In genomic region chr2:10527585-10527984, GRCh38 we compare ENCODE assay signal across 13 cellular contexts.
DNase-seq lines count a peak whose midpoint lies in the region; ATAC-seq and TF ChIP-seq lines count a peak whose summit lies in the region.
"Had no signal": no experiment of that assay in that cellular context is flagged by ENCODE, and none has a peak within 500 bp of the region (broad histone marks: within the 10 kb centered on the region; RNA-seq: fewer than 3 reads in every experiment).

No MANE protein-coding gene starts in this region.

- no peaks in the 10 kb centered on the region for H3K4me1 Mint-ChIP-seq in chondrocyte (ENCODE audit: low read depth)
- H3K4me1 Mint-ChIP-seq: B cell, H9 had no signal

- DNase-seq in Right ventricle myocardium inferior (ENCODE audit: missing footprints) (peak; percentile 22), left cardiac atrium (no peak), chondrocyte (ENCODE audit: low spot score) (peak; percentile 17), sciatic nerve (ENCODE audit: low spot score) (peak; percentile 9), SIG-M5 treated with dmso at 0.1 percent for 504 hours (lab: John Stamatoyannopoulos, UW; ENCODE audit: unreplicated experiment) (no peak), hypothalamus (lab: John Stamatoyannopoulos, UW) (no peak)
- DNase-seq: Calu3, DMS79 treated with DMSO at 0.1 percent for 48 hours, GOT3, H9 had no signal

- H3K27ac Mint-ChIP-seq in chondrocyte (ENCODE audit: unreplicated experiment) = no peak overlapping the region
- H3K27ac Mint-ChIP-seq: B cell; CD8-positive, alpha-beta T cell; H9 had no signal

- no peaks in the 10 kb centered on the region for H3K36me3 Mint-ChIP-seq in chondrocyte (ENCODE audit: low read depth)
- H3K36me3 Mint-ChIP-seq: CD8-positive, alpha-beta T cell had no signal

- no peaks in the 10 kb centered on the region for H3K9me3 Mint-ChIP-seq in chondrocyte (ENCODE audit: low read depth)
- H3K9me3 Mint-ChIP-seq: CD8-positive, alpha-beta T cell; H9 had no signal

- no peak overlapping the region for H3K4me3 Mint-ChIP-seq in chondrocyte (ENCODE audit: unreplicated experiment)
- H3K4me3 Mint-ChIP-seq: B cell; CD8-positive, alpha-beta T cell; H9 had no signal

- no peak for ATAC-seq in Right ventricle myocardium inferior
- ATAC-seq in left cardiac atrium = no peak
- ATAC-seq in sciatic nerve = no peak
- ATAC-seq: CD8-positive, alpha-beta T cell; GM12878 had no signal

- no peak for TF ChIP-seq CTCF in chondrocyte (IDR thresholded peaks at IDR 0.05)

- peaks cover 3% of the 10 kb centered on the region for H3K27me3 Mint-ChIP-seq in chondrocyte (ENCODE audit: low read depth)

- intact Hi-C loops in Right ventricle myocardium inferior (cut with DNase I) = no loop called here
- intact Hi-C loops in left cardiac atrium (cut with DNase I) = no loop called here
- intact Hi-C loops in sciatic nerve (cut with DNase I) = no loop called here

Comparison
In these comparisons a context has a peak if more than half of its experiments do, and no peak if none do; other contexts are left out.
1. DNase-seq: peak in Right ventricle myocardium inferior (single experiment), chondrocyte (single experiment) and sciatic nerve (single experiment); none in left cardiac atrium (single experiment), SIG-M5 treated with dmso at 0.1 percent for 504 hours (single experiment) and hypothalamus (0 of 51).